In genomic region chr11:84722583-84723108, GRCh38 we compare ENCODE assay signal across 18 cellular contexts.
A peak's percentile ranks its signal among the peaks of the same experiment; 100 is the strongest.
DNase-seq lines count a peak whose midpoint lies in the region; FAIRE-seq and TF ChIP-seq lines count a peak whose summit lies in the region.
"Had no signal": no experiment of that assay in that cellular context is flagged by ENCODE, and none has a peak within 500 bp of the region (broad histone marks: within the 10 kb centered on the region; RNA-seq: fewer than 3 reads in every experiment).

No MANE protein-coding gene starts in this region.

- peak; percentile 33 for TF ChIP-seq CTCF in C4-2B (conservative IDR thresholded peaks at IDR 0.05)
- TF ChIP-seq CTCF in OCI-LY7 (conservative IDR thresholded peaks at IDR 0.05; ENCODE audit: low read length) = peak; percentile 47
- no peak for TF ChIP-seq CTCF in tibial artery (IDR thresholded peaks at IDR 0.05)

- H3K9me3 ChIP-seq in OCI-LY7 (ENCODE audit: low read length) (no peaks in the 10 kb centered on the region), tibial artery (no peaks in the 10 kb centered on the region)
- H3K9me3 ChIP-seq: BLaER1 treated with 17β-estradiol and CSF1 and Interleukin-3, amounts not matched to agents 10 nM and 100 nM; breast epithelium; gastroesophageal sphincter; right atrium auricular region had no signal

- DNase-seq in H7 = peak; percentile 26
- peak; percentile 6 for DNase-seq in OCI-LY7 (ENCODE audit: low spot score)
- peak; percentile 20 for DNase-seq in iPS-NIHi11 (ENCODE audit: low spot score)
- no peak for DNase-seq in T-helper 2 cell treated with Interferon-gamma antibody and Interleukin-4, amounts not matched to agents 5 μg/mL and 100 μg/mL, for 36 hours (ENCODE audit: low spot score)
- no peak for DNase-seq in RCC 7860 (ENCODE audit: low spot score)
- no peak for DNase-seq in activated naive CD4-positive, alpha-beta T cell treated with Interleukin-2 at 50 U/mL for 16 hours
- no peak for DNase-seq in tibial artery
- DNase-seq: activated CD8-positive, alpha-beta T cell treated with anti-CD3 and anti-CD28 coated beads, Interleukin-2, amount 10 ng/mL, durations not matched to agents 7 days and 5 days; activated gamma-delta T cell; NCI-H1694; stimulated activated CD4-positive, alpha-beta T cell treated with anti-CD3 and anti-CD28 coated beads, Interleukin-4, amount 100 ng/mL, for 1 hour; stimulated activated naive B cell treated with anti-CD40 and anti-IgM and Interleukin-4, amounts not matched to agents 10 μg/mL and 1 μg/mL and 100 μg/mL, for 72 hours had no signal

- H3K27ac ChIP-seq in C4-2B (no peak overlapping the region), OCI-LY7 (ENCODE audit: low read depth, low read length, poor library complexity, severe bottlenecking) (no peak overlapping the region), tibial artery (no peak overlapping the region)
- H3K27ac ChIP-seq: BLaER1 treated with 17β-estradiol and CSF1 and Interleukin-3, amounts not matched to agents 10 nM and 100 nM; breast epithelium; gastroesophageal sphincter; right atrium auricular region had no signal

- H3K27me3 Mint-ChIP-seq in T-helper 2 cell treated with Interferon-gamma antibody and Interleukin-4, amounts not matched to agents 5 μg/mL and 100 μg/mL, for 36 hours (ENCODE audit: low read depth) = peaks cover 8% of the 10 kb centered on the region

- no peaks in the 10 kb centered on the region for H3K9me2 ChIP-seq in OCI-LY7 (ENCODE audit: insufficient read depth, low read length)

- POLR2A ChIA-PET in OCI-LY7 (lab: Charles Lee) = no interaction called here

- H3K36me3 Mint-ChIP-seq in T-helper 2 cell treated with Interferon-gamma antibody and Interleukin-4, amounts not matched to agents 5 μg/mL and 100 μg/mL, for 36 hours (ENCODE audit: low read depth) = no peaks in the 10 kb centered on the region
- H3K36me3 Mint-ChIP-seq: stimulated activated naive B cell treated with anti-CD40 and anti-IgM and Interleukin-4, amounts not matched to agents 10 μg/mL and 1 μg/mL and 100 μg/mL, for 72 hours had no signal

- H3K4me1 ChIP-seq in OCI-LY7 (ENCODE audit: insufficient read depth, low read length, poor library complexity, severe bottlenecking) = no peaks in the 10 kb centered on the region
- H3K4me1 ChIP-seq in tibial artery = peaks cover 0 to 20% (median 10%) of the 10 kb centered on the region in 4 donors
- H3K4me1 ChIP-seq: breast epithelium had no signal

- H3K4me3 ChIP-seq in H7 (ENCODE audit: insufficient read depth, low read depth, low read length) (no peak overlapping the region), OCI-LY7 (ENCODE audit: low read depth, low read length, poor library complexity, severe bottlenecking) (no peak overlapping the region), tibial artery (no peak overlapping the region)
- H3K4me3 ChIP-seq: BLaER1 treated with 17β-estradiol and CSF1 and Interleukin-3, amounts not matched to agents 10 nM and 100 nM; breast epithelium; gastroesophageal sphincter; right atrium auricular region had no signal

- peaks cover 6% of the 10 kb centered on the region for H3K4me1 Mint-ChIP-seq in T-helper 2 cell treated with Interferon-gamma antibody and Interleukin-4, amounts not matched to agents 5 μg/mL and 100 μg/mL, for 36 hours (ENCODE audit: low read depth)

- no peak overlapping the region for H3K27ac Mint-ChIP-seq in T-helper 2 cell treated with Interferon-gamma antibody and Interleukin-4, amounts not matched to agents 5 μg/mL and 100 μg/mL, for 36 hours
- H3K27ac Mint-ChIP-seq: activated CD8-positive, alpha-beta T cell treated with anti-CD3 and anti-CD28 coated beads, Interleukin-2, amount 10 ng/mL, durations not matched to agents 7 days and 5 days; stimulated activated naive B cell treated with anti-CD40 and anti-IgM and Interleukin-4, amounts not matched to agents 10 μg/mL and 1 μg/mL and 100 μg/mL, for 72 hours had no signal

- intact Hi-C loops in OCI-LY7 (cut with micrococcal nuclease; ENCODE audit: unreplicated experiment) = no loop called here
- intact Hi-C loops in tibial artery (cut with DNase I; ENCODE audit: low total_unique reads) = no loop called here

- no peak overlapping the region for H3K4me3 Mint-ChIP-seq in T-helper 2 cell treated with Interferon-gamma antibody and Interleukin-4, amounts not matched to agents 5 μg/mL and 100 μg/mL, for 36 hours
- H3K4me3 Mint-ChIP-seq: activated CD8-positive, alpha-beta T cell treated with anti-CD3 and anti-CD28 coated beads, Interleukin-2, amount 10 ng/mL, durations not matched to agents 7 days and 5 days; stimulated activated naive B cell treated with anti-CD40 and anti-IgM and Interleukin-4, amounts not matched to agents 10 μg/mL and 1 μg/mL and 100 μg/mL, for 72 hours had no signal

- no peak overlapping the region for H2AFZ ChIP-seq in OCI-LY7 (ENCODE audit: low read length)

- CTCF ChIA-PET in OCI-LY7 (lab: Charles Lee; ENCODE audit: unreplicated experiment) = no interaction called here

- no peaks in the 10 kb centered on the region for H4K20me1 ChIP-seq in OCI-LY7 (ENCODE audit: insufficient read depth, low read length)
- H4K20me1 ChIP-seq: BLaER1 treated with 17β-estradiol and CSF1 and Interleukin-3, amounts not matched to agents 10 nM and 100 nM had no signal

- no peak overlapping the region for H3K4me2 ChIP-seq in OCI-LY7 (ENCODE audit: low read length)
- H3K4me2 ChIP-seq: BLaER1 treated with 17β-estradiol and CSF1 and Interleukin-3, amounts not matched to agents 10 nM and 100 nM had no signal

- H3K9me3 Mint-ChIP-seq in T-helper 2 cell treated with Interferon-gamma antibody and Interleukin-4, amounts not matched to agents 5 μg/mL and 100 μg/mL, for 36 hours = no peaks in the 10 kb centered on the region

- peaks cover 4% of the 10 kb centered on the region; the same call in 1 of the 2 replicates for H3K27me3 ChIP-seq in H7 (ENCODE audit: control insufficient read depth, insufficient read depth, low read length)
- no peaks in the 10 kb centered on the region for H3K27me3 ChIP-seq in tibial artery
- H3K27me3 ChIP-seq: BLaER1 treated with 17β-estradiol and CSF1 and Interleukin-3, amounts not matched to agents 10 nM and 100 nM; breast epithelium; gastroesophageal sphincter; right atrium auricular region had no signal

- no peaks in the 10 kb centered on the region for H3K79me2 ChIP-seq in OCI-LY7 (ENCODE audit: insufficient read depth, low read depth, low read length)

- BruUV-seq in OCI-LY7 (replicated peaks; lab: Mats Ljungman, UMichigan) = no TSS peak

- H3K36me3 ChIP-seq in H7 (replicated peaks; ENCODE audit: control insufficient read depth, insufficient read depth, low read length) (no peaks in the 10 kb centered on the region), OCI-LY7 (ENCODE audit: insufficient read depth, low read length) (no peaks in the 10 kb centered on the region), tibial artery (no peaks in the 10 kb centered on the region)
- H3K36me3 ChIP-seq: BLaER1 treated with 17β-estradiol and CSF1 and Interleukin-3, amounts not matched to agents 10 nM and 100 nM; breast epithelium; gastroesophageal sphincter; right atrium auricular region had no signal

- no peak for FAIRE-seq in RCC 7860 (lab: Jason Lieb, UNC)
- FAIRE-seq: keratinocyte had no signal

Comparison
In these comparisons a context has a peak if more than half of its experiments do, and no peak if none do; other contexts are left out.
1. CTCF ChIP-seq: peak in C4-2B (single experiment) and OCI-LY7 (single experiment); none in tibial artery (0 of 2).
2. DNase-seq: peak in H7 (single experiment), OCI-LY7 (single experiment) and iPS-NIHi11 (single experiment); none in T-helper 2 cell treated with Interferon-gamma antibody and Interleukin-4, amounts not matched to agents 5 μg/mL and 100 μg/mL, for 36 hours (single experiment), RCC 7860 (single experiment), activated naive CD4-positive, alpha-beta T cell treated with Interleukin-2 at 50 U/mL for 16 hours (single experiment) and tibial artery (0 of 2).